18 cellular contexts compared by ENCODE assay signal in genomic region chr10:86103391-86104101, GRCh38.
DNase-seq lines count a peak whose midpoint lies in the region; FAIRE-seq and TF ChIP-seq lines count a peak whose summit lies in the region.
"Had no signal": no experiment of that assay in that cellular context is flagged by ENCODE, and none has a peak within 500 bp of the region (broad histone marks: within the 10 kb centered on the region; RNA-seq: fewer than 3 reads in every experiment).

No MANE protein-coding gene starts in this region.

- H3K9ac ChIP-seq in keratinocyte (ENCODE audit: control insufficient read depth, extremely low read depth, insufficient read depth, low read length) = no peak overlapping the region

- peak; percentile 3 for DNase-seq in DMS 273 treated with DMSO at 0.1 percent for 48 hours (lab: John Stamatoyannopoulos, UW)
- DNase-seq in H7 = peak; percentile 69
- peak; percentile 5 for DNase-seq in SK-MEL-5 (ENCODE audit: low read depth, low spot score)
- DNase-seq in keratinocyte (ENCODE audit: low read depth, low spot score) = no peak
- no peak for DNase-seq in prostate gland (ENCODE audit: low spot score)
- no peak for DNase-seq in head of caudate nucleus
- DNase-seq in inferior parietal cortex (ENCODE audit: extremely low spot score) = no peak
- no peak for DNase-seq in NCI-H1436 (lab: John Stamatoyannopoulos, UW)
- DNase-seq: activated CD4-positive, alpha-beta memory T cell treated with anti-CD3 and anti-CD28 coated beads for 36 hours; activated naive CD8-positive, alpha-beta T cell treated with anti-CD3 and anti-CD28 coated beads for 36 hours; activated T-cell treated with anti-CD3 and anti-CD28 coated beads, Interleukin-2, amount 50 U/mL, for 48 hours; EL; gastrocnemius medialis; NCI-H2029 treated with DMSO at 0.1 percent for 48 hours; NCI-H510A treated with DMSO at 0.1 percent for 48 hours; Right ventricle myocardium superior had no signal

- no peak overlapping the region for H3K4me2 ChIP-seq in keratinocyte (ENCODE audit: control insufficient read depth, extremely low read depth, insufficient read depth, low read depth, low read length)

- WGBS in prostate gland = 57% methylated on average over 8 of the region's 8 CpGs

- no peaks in the 10 kb centered on the region for H3K9me1 ChIP-seq in keratinocyte (ENCODE audit: control insufficient read depth, extremely low read depth, insufficient read depth, low read length)

- no peak overlapping the region for H3K4me3 ChIP-seq in H7 (ENCODE audit: insufficient read depth, low read depth, low read length)
- no peak overlapping the region for H3K4me3 ChIP-seq in keratinocyte (ENCODE audit: control insufficient read depth in 2 of 3, extremely low read depth in 1 of 3, insufficient read depth in 2 of 3, low read depth in 1 of 3, low read length in 3 of 3)
- no peak overlapping the region for H3K4me3 ChIP-seq in prostate gland
- H3K4me3 ChIP-seq: gastrocnemius medialis, vagina had no signal

- H3K27me3 ChIP-seq in H7 (ENCODE audit: control insufficient read depth, insufficient read depth, low read length) = no peaks in the 10 kb centered on the region
- H3K27me3 ChIP-seq in keratinocyte (ENCODE audit: control insufficient read depth, extremely low read depth, insufficient read depth, low read length) = no peaks in the 10 kb centered on the region
- H3K27me3 ChIP-seq in prostate gland (replicated peaks; ENCODE audit: insufficient read depth) = no peaks in the 10 kb centered on the region
- H3K27me3 ChIP-seq: gastrocnemius medialis, vagina had no signal

- H3K4me1 ChIP-seq in keratinocyte (ENCODE audit: control insufficient read depth, extremely low read depth, insufficient read depth, low read length) (no peaks in the 10 kb centered on the region), prostate gland (replicated peaks) (no peaks in the 10 kb centered on the region)
- H3K4me1 ChIP-seq: gastrocnemius medialis, vagina had no signal

- H3K79me2 ChIP-seq in keratinocyte (ENCODE audit: control insufficient read depth, insufficient read depth, low read length) = no peaks in the 10 kb centered on the region

- FAIRE-seq in keratinocyte (lab: Jason Lieb, UNC) = no peak
- FAIRE-seq: GM12892 had no signal

- no peaks in the 10 kb centered on the region for H3K9me3 ChIP-seq in keratinocyte (ENCODE audit: control insufficient read depth, low read depth, low read length)
- no peaks in the 10 kb centered on the region for H3K9me3 ChIP-seq in prostate gland
- H3K9me3 ChIP-seq: gastrocnemius medialis, vagina had no signal

- H3K36me3 ChIP-seq in H7 (replicated peaks; ENCODE audit: control insufficient read depth, insufficient read depth, low read length) (no peaks in the 10 kb centered on the region), keratinocyte (ENCODE audit: control insufficient read depth in 2 of 2, extremely low read depth in 1 of 2, insufficient read depth in 2 of 2, low read length in 2 of 2) (no peaks in the 10 kb centered on the region), prostate gland (no peaks in the 10 kb centered on the region)
- H3K36me3 ChIP-seq: gastrocnemius medialis, vagina had no signal

- no peak for TF ChIP-seq POLR2A in prostate gland (IDR thresholded peaks at IDR 0.05)

- dilution Hi-C loops in keratinocyte (cut with MboI; ENCODE audit: extremely low pct_ligation_motif_present, low sequenced_read_pairs) = no loop called here

- in situ Hi-C loops in SK-MEL-5 (cut with HindIII; ENCODE audit: low pct_unique_long_range_greater_than_20kb, low sequenced_read_pairs) = no loop called here

- no peak overlapping the region for H3K27ac ChIP-seq in keratinocyte (ENCODE audit: control insufficient read depth, insufficient read depth, low read length)
- H3K27ac ChIP-seq in prostate gland = no peak overlapping the region
- H3K27ac ChIP-seq: gastrocnemius medialis, vagina had no signal

- TF ChIP-seq CTCF in keratinocyte (optimal IDR thresholded peaks at IDR 0.05 in 1 of 3, IDR thresholded peaks at IDR 0.05 in 1 of 3, conservative IDR thresholded peaks at IDR 0.05 in 1 of 3; ENCODE audit: extremely low read depth in 1 of 3, insufficient read depth in 2 of 3, low read length in 3 of 3) (peak in 2 of 3 experiments; percentile 18 to 43), prostate gland (IDR thresholded peaks at IDR 0.05) (no peak)

- intact Hi-C loops in prostate gland (cut with DNase I) (no loop called here), head of caudate nucleus (cut with DNase I) (loop anchor here (10.0 kb wide), 1 partner anchor 261 kb away; the partner anchor contains the start of gene GRID1)

- H2AFZ ChIP-seq in keratinocyte (ENCODE audit: control insufficient read depth, low read length) = no peak overlapping the region

- H4K20me1 ChIP-seq in keratinocyte (ENCODE audit: control insufficient read depth, extremely low read depth, insufficient read depth, low read length) = no peaks in the 10 kb centered on the region

Comparison
In these comparisons a context has a peak if more than half of its experiments do, and no peak if none do; other contexts are left out.
1. DNase-seq: peak in DMS 273 treated with DMSO at 0.1 percent for 48 hours (single experiment), H7 (single experiment) and SK-MEL-5 (single experiment); none in keratinocyte (single experiment), prostate gland (single experiment), head of caudate nucleus (0 of 42), inferior parietal cortex (single experiment) and NCI-H1436 (single experiment).
2. CTCF ChIP-seq: peak in keratinocyte (2 of 3); none in prostate gland (0 of 4).